1 cellular context compared by ENCODE assay signal in the genomic region with DNA sequence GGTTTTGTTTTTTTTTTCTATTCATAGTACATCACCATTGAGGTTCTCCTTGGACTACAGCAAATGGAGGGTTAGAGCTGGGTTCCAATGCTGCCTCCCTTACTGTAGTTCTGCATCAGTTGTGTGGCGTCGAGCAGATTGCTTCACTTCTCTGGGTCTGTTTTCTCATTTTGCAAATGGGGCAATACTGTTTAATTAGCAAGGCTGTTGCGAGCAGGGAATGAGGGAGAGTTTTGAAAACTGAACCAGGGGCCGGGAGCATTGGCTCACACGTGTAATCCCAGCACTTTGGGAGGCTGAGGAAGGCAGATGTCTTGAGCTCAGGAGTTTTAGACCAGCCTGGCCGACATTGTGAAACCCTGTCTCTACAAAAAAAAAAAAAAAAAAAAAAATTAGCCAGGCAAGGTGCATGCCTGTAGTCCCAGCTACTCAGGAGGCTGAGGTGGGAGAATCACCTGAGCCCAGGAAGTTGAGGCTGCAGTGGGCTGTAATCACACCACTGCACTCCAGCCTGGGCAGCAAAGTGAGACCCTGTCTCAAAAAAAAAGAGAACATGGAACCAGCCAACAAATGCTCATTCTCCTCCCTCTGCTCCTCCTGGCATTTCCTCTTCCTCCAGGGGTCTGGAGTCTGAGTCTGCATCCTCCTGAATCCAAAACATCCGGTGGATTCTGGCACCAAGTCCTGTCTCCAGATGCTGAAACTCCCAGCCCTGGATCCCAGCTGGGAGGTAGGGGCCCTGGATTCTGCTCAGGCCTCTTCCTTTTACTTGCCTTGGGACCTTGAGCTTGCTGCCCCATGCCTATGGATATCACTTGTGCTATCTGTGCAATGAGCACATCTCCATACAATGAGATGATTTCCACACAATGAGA.
TF ChIP-seq lines count a peak whose summit lies in the region.

No MANE protein-coding gene starts in this region.

TF ChIP-seq in HepG2, 621 proteins besides CTCF, POLR2A, EP300 and RAD21 (continued from another document and continues in another):
- TF ChIP-seq PTBP1 (IDR thresholded peaks at IDR 0.05; ENCODE audit: low read depth, low read length, poor library complexity, severe bottlenecking) (no peak), CEBPB (IDR thresholded peaks at IDR 0.05; ENCODE audit: borderline replicate concordance, low read depth, low read length) (peak; percentile 76), ETV5 (CRISPR knock-in tag; IDR thresholded peaks at IDR 0.05; ENCODE audit: borderline replicate concordance) (peak; percentile 32; the same call in 1 of the 2 replicates), MIER3 (CRISPR knock-in tag; IDR thresholded peaks at IDR 0.05; ENCODE audit: borderline replicate concordance) (no peak), MTA1 (CRISPR knock-in tag; IDR thresholded peaks at IDR 0.05; ENCODE audit: borderline replicate concordance) (peak; percentile 20; the same call in 1 of the 2 replicates), MYNN (CRISPR knock-in tag; IDR thresholded peaks at IDR 0.05; ENCODE audit: low read depth) (no peak), EHMT2 (IDR thresholded peaks at IDR 0.05; ENCODE audit: borderline replicate concordance, low read depth, low read length) (no peak), ZNF788 (CRISPR knock-in tag; IDR thresholded peaks at IDR 0.05; ENCODE audit: borderline replicate concordance) (no peak), FOSL1 (CRISPR knock-in tag; IDR thresholded peaks at IDR 0.05; ENCODE audit: borderline replicate concordance) (no peak), ZNF552 (CRISPR knock-in tag; IDR thresholded peaks at IDR 0.05; ENCODE audit: borderline replicate concordance) (no peak), ZNF567 (CRISPR knock-in tag; IDR thresholded peaks at IDR 0.05; ENCODE audit: borderline replicate concordance) (no peak), NR2F1 (CRISPR knock-in tag; IDR thresholded peaks at IDR 0.05) (no peak), TRIM24 (CRISPR knock-in tag; IDR thresholded peaks at IDR 0.05) (no peak), ZNF501 (CRISPR knock-in tag; IDR thresholded peaks at IDR 0.05) (0 out of 2 replicates have a peak, but pooled peaks have one; percentile 31), TP53 (CRISPR knock-in tag; conservative IDR thresholded peaks at IDR 0.05) (no peak), SCMH1 (CRISPR knock-in tag; IDR thresholded peaks at IDR 0.05; ENCODE audit: borderline replicate concordance) (no peak), KDM5B (CRISPR knock-in tag; IDR thresholded peaks at IDR 0.05; ENCODE audit: borderline replicate concordance) (peak; percentile 52; the same call in 1 of the 2 replicates), ZNF546 (CRISPR knock-in tag; conservative IDR thresholded peaks at IDR 0.05) (no peak), BCL6 (CRISPR knock-in tag; IDR thresholded peaks at IDR 0.05) (no peak), GZF1 (CRISPR knock-in tag; IDR thresholded peaks at IDR 0.05) (no peak), ZNF468 (CRISPR knock-in tag; IDR thresholded peaks at IDR 0.05) (no peak), SALL1 (CRISPR knock-in tag; IDR thresholded peaks at IDR 0.05) (no peak), ZNF556 (CRISPR knock-in tag; IDR thresholded peaks at IDR 0.05; ENCODE audit: borderline replicate concordance) (no peak), RORA (CRISPR knock-in tag; IDR thresholded peaks at IDR 0.05) (no peak), ZNF577 (CRISPR knock-in tag; IDR thresholded peaks at IDR 0.05; ENCODE audit: borderline replicate concordance, low read depth) (no peak), NFE2L1 (CRISPR knock-in tag; IDR thresholded peaks at IDR 0.05; ENCODE audit: borderline replicate concordance) (no peak), SOX13 (IDR thresholded peaks at IDR 0.05) (no peak), SOX13 (CRISPR knock-in tag; conservative IDR thresholded peaks at IDR 0.05 in 1 of 2, IDR thresholded peaks at IDR 0.05 in 1 of 2) (peak in 1 of 2 experiments; percentile 43; a peak in 1 of 4 replicates), CEBPG (CRISPR knock-in tag; IDR thresholded peaks at IDR 0.05) (peak; percentile 60; the same call in 1 of the 2 replicates), ZNF772 (CRISPR knock-in tag; IDR thresholded peaks at IDR 0.05) (no peak), MAZ (IDR thresholded peaks at IDR 0.05; ENCODE audit: borderline replicate concordance, low read depth, low read length) (no peak), MAZ (CRISPR knock-in tag; IDR thresholded peaks at IDR 0.05; ENCODE audit: low read depth) (no peak), ZKSCAN5 (CRISPR knock-in tag; IDR thresholded peaks at IDR 0.05) (no peak), ZNF33B (CRISPR knock-in tag; IDR thresholded peaks at IDR 0.05) (no peak), SAP130 (CRISPR knock-in tag; IDR thresholded peaks at IDR 0.05; ENCODE audit: low read depth) (no peak), RBFOX2 (IDR thresholded peaks at IDR 0.05; ENCODE audit: low read depth, low read length) (no peak), RFXAP (CRISPR knock-in tag; IDR thresholded peaks at IDR 0.05; ENCODE audit: borderline replicate concordance) (no peak), ZNF138 (CRISPR knock-in tag; IDR thresholded peaks at IDR 0.05; ENCODE audit: low read depth) (no peak), ZNF383 (CRISPR knock-in tag; IDR thresholded peaks at IDR 0.05; ENCODE audit: borderline replicate concordance) (no peak), PPARG (CRISPR knock-in tag; conservative IDR thresholded peaks at IDR 0.05) (no peak), ELF3 (CRISPR knock-in tag; IDR thresholded peaks at IDR 0.05) (0 out of 2 replicates have a peak, but pooled peaks have one; percentile 14), GATA4 (IDR thresholded peaks at IDR 0.05; ENCODE audit: borderline replicate concordance, low read depth) (no peak), ZSCAN9 (CRISPR knock-in tag; IDR thresholded peaks at IDR 0.05; ENCODE audit: borderline replicate concordance) (no peak), STAT5B (CRISPR knock-in tag; IDR thresholded peaks at IDR 0.05) (no peak), ZNF274 (CRISPR knock-in tag; IDR thresholded peaks at IDR 0.05) (no peak), SRF (IDR thresholded peaks at IDR 0.05; ENCODE audit: low read depth, low read length) (no peak)
- TF ChIP-seq, protein P1, sequence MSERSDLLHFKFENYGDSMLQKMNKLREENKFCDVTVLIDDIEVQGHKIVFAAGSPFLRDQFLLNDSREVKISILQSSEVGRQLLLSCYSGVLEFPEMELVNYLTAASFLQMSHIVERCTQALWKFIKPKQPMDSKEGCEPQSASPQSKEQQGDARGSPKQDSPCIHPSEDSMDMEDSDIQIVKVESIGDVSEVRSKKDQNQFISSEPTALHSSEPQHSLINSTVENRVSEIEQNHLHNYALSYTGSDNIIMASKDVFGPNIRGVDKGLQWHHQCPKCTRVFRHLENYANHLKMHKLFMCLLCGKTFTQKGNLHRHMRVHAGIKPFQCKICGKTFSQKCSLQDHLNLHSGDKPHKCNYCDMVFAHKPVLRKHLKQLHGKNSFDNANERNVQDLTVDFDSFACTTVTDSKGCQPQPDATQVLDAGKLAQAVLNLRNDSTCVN (CRISPR knock-in tag; IDR thresholded peaks at IDR 0.05; ENCODE audit: borderline replicate concordance) = no peak
- TF ChIP-seq, protein P2, sequence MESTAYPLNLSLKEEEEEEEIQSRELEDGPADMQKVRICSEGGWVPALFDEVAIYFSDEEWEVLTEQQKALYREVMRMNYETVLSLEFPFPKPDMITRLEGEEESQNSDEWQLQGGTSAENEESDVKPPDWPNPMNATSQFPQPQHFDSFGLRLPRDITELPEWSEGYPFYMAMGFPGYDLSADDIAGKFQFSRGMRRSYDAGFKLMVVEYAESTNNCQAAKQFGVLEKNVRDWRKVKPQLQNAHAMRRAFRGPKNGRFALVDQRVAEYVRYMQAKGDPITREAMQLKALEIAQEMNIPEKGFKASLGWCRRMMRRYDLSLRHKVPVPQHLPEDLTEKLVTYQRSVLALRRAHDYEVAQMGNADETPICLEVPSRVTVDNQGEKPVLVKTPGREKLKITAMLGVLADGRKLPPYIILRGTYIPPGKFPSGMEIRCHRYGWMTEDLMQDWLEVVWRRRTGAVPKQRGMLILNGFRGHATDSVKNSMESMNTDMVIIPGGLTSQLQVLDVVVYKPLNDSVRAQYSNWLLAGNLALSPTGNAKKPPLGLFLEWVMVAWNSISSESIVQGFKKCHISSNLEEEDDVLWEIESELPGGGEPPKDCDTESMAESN (CRISPR knock-in tag; conservative IDR thresholded peaks at IDR 0.05) = no peak
- TF ChIP-seq, protein P3, sequence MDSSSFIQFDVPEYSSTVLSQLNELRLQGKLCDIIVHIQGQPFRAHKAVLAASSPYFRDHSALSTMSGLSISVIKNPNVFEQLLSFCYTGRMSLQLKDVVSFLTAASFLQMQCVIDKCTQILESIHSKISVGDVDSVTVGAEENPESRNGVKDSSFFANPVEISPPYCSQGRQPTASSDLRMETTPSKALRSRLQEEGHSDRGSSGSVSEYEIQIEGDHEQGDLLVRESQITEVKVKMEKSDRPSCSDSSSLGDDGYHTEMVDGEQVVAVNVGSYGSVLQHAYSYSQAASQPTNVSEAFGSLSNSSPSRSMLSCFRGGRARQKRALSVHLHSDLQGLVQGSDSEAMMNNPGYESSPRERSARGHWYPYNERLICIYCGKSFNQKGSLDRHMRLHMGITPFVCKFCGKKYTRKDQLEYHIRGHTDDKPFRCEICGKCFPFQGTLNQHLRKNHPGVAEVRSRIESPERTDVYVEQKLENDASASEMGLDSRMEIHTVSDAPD (CRISPR knock-in tag; IDR thresholded peaks at IDR 0.05) = no peak
- TF ChIP-seq, protein P4, sequence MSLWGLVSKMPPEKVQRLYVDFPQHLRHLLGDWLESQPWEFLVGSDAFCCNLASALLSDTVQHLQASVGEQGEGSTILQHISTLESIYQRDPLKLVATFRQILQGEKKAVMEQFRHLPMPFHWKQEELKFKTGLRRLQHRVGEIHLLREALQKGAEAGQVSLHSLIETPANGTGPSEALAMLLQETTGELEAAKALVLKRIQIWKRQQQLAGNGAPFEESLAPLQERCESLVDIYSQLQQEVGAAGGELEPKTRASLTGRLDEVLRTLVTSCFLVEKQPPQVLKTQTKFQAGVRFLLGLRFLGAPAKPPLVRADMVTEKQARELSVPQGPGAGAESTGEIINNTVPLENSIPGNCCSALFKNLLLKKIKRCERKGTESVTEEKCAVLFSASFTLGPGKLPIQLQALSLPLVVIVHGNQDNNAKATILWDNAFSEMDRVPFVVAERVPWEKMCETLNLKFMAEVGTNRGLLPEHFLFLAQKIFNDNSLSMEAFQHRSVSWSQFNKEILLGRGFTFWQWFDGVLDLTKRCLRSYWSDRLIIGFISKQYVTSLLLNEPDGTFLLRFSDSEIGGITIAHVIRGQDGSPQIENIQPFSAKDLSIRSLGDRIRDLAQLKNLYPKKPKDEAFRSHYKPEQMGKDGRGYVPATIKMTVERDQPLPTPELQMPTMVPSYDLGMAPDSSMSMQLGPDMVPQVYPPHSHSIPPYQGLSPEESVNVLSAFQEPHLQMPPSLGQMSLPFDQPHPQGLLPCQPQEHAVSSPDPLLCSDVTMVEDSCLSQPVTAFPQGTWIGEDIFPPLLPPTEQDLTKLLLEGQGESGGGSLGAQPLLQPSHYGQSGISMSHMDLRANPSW (CRISPR knock-in tag; IDR thresholded peaks at IDR 0.05; ENCODE audit: borderline replicate concordance) = no peak
- TF ChIP-seq, protein P5, sequence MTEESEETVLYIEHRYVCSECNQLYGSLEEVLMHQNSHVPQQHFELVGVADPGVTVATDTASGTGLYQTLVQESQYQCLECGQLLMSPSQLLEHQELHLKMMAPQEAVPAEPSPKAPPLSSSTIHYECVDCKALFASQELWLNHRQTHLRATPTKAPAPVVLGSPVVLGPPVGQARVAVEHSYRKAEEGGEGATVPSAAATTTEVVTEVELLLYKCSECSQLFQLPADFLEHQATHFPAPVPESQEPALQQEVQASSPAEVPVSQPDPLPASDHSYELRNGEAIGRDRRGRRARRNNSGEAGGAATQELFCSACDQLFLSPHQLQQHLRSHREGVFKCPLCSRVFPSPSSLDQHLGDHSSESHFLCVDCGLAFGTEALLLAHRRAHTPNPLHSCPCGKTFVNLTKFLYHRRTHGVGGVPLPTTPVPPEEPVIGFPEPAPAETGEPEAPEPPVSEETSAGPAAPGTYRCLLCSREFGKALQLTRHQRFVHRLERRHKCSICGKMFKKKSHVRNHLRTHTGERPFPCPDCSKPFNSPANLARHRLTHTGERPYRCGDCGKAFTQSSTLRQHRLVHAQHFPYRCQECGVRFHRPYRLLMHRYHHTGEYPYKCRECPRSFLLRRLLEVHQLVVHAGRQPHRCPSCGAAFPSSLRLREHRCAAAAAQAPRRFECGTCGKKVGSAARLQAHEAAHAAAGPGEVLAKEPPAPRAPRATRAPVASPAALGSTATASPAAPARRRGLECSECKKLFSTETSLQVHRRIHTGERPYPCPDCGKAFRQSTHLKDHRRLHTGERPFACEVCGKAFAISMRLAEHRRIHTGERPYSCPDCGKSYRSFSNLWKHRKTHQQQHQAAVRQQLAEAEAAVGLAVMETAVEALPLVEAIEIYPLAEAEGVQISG (CRISPR knock-in tag; IDR thresholded peaks at IDR 0.05) = no peak
- TF ChIP-seq, protein P6, sequence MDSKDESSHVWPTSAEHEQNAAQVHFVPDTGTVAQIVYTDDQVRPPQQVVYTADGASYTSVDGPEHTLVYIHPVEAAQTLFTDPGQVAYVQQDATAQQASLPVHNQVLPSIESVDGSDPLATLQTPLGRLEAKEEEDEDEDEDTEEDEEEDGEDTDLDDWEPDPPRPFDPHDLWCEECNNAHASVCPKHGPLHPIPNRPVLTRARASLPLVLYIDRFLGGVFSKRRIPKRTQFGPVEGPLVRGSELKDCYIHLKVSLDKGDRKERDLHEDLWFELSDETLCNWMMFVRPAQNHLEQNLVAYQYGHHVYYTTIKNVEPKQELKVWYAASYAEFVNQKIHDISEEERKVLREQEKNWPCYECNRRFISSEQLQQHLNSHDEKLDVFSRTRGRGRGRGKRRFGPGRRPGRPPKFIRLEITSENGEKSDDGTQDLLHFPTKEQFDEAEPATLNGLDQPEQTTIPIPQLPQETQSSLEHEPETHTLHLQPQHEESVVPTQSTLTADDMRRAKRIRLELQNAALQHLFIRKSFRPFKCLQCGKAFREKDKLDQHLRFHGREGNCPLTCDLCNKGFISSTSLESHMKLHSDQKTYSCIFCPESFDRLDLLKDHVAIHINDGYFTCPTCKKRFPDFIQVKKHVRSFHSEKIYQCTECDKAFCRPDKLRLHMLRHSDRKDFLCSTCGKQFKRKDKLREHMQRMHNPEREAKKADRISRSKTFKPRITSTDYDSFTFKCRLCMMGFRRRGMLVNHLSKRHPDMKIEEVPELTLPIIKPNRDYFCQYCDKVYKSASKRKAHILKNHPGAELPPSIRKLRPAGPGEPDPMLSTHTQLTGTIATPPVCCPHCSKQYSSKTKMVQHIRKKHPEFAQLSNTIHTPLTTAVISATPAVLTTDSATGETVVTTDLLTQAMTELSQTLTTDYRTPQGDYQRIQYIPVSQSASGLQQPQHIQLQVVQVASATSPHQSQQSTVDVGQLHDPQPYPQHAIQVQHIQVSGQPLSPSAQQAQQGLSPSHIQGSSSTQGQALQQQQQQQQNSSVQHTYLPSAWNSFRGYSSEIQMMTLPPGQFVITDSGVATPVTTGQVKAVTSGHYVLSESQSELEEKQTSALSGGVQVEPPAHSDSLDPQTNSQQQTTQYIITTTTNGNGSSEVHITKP (CRISPR knock-in tag; IDR thresholded peaks at IDR 0.05; ENCODE audit: low read depth) = no peak
- TF ChIP-seq, protein P7, sequence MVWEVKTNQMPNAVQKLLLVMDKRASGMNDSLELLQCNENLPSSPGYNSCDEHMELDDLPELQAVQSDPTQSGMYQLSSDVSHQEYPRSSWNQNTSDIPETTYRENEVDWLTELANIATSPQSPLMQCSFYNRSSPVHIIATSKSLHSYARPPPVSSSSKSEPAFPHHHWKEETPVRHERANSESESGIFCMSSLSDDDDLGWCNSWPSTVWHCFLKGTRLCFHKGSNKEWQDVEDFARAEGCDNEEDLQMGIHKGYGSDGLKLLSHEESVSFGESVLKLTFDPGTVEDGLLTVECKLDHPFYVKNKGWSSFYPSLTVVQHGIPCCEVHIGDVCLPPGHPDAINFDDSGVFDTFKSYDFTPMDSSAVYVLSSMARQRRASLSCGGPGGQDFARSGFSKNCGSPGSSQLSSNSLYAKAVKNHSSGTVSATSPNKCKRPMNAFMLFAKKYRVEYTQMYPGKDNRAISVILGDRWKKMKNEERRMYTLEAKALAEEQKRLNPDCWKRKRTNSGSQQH (CRISPR knock-in tag; IDR thresholded peaks at IDR 0.05; ENCODE audit: low read depth) = no peak
